ENCODE assay signal across 22 cellular contexts in genomic region chr4:144910753-144911152, GRCh38.
DNase-seq lines count a peak whose midpoint lies in the region; ATAC-seq and TF ChIP-seq lines count a peak whose summit lies in the region.
"Had no signal": no experiment of that assay in that cellular context is flagged by ENCODE, and none has a peak within 500 bp of the region (broad histone marks: within the 10 kb centered on the region; RNA-seq: fewer than 3 reads in every experiment).

No MANE protein-coding gene starts in this region.

- no peaks in the 10 kb centered on the region for H3K27me3 Mint-ChIP-seq in activated CD4-positive, alpha-beta T cell treated with anti-CD3 and anti-CD28 coated beads, Interleukin-2, amount 10 ng/mL, durations not matched to agents 24 days and 14 days
- H3K27me3 Mint-ChIP-seq in activated CD4-positive, alpha-beta T cell treated with anti-CD3 and anti-CD28 coated beads for 36 hours, result peaks cover 4% of the 10 kb centered on the region
- H3K27me3 Mint-ChIP-seq in WTC11 (ENCODE audit: low read depth), result no peaks in the 10 kb centered on the region
- H3K27me3 Mint-ChIP-seq: CD4-positive, alpha-beta T cell; CD8-positive, alpha-beta memory T cell had no signal

- H3K4me1 ChIP-seq in uterus, result no peaks in the 10 kb centered on the region
- H3K4me1 ChIP-seq: A549, BE2C, HAP-1 had no signal

- no peaks in the 10 kb centered on the region for H3K9me3 Mint-ChIP-seq in activated CD4-positive, alpha-beta T cell treated with anti-CD3 and anti-CD28 coated beads, Interleukin-2, amount 10 ng/mL, durations not matched to agents 24 days and 14 days
- H3K9me3 Mint-ChIP-seq in activated CD4-positive, alpha-beta T cell treated with anti-CD3 and anti-CD28 coated beads for 36 hours (ENCODE audit: low read depth), result no peaks in the 10 kb centered on the region
- H3K9me3 Mint-ChIP-seq in WTC11, result peaks cover 6% of the 10 kb centered on the region
- H3K9me3 Mint-ChIP-seq: CD4-positive, alpha-beta T cell had no signal

- H3K4me3 Mint-ChIP-seq in activated CD4-positive, alpha-beta T cell treated with anti-CD3 and anti-CD28 coated beads, Interleukin-2, amount 10 ng/mL, durations not matched to agents 24 days and 14 days, result no peak overlapping the region
- no peak overlapping the region for H3K4me3 Mint-ChIP-seq in activated CD4-positive, alpha-beta T cell treated with anti-CD3 and anti-CD28 coated beads for 36 hours
- no peak overlapping the region for H3K4me3 Mint-ChIP-seq in WTC11
- H3K4me3 Mint-ChIP-seq: CD14-positive monocyte; CD4-positive, alpha-beta T cell; CD8-positive, alpha-beta memory T cell; HFFc6 had no signal

- no peak for ATAC-seq in activated CD4-positive, alpha-beta T cell treated with anti-CD3 and anti-CD28 coated beads for 36 hours
- 0 out of 2 replicates have a peak, but pooled peaks have one; percentile 18 for ATAC-seq in WTC11
- ATAC-seq: A549 had no signal

- H3K9me3 ChIP-seq in uterus, result no peaks in the 10 kb centered on the region
- H3K9me3 ChIP-seq: A549; BE2C; BLaER1 treated with 17β-estradiol and CSF1 and Interleukin-3, amounts not matched to agents 10 nM and 100 nM; HAP-1 had no signal

- H3K27me3 ChIP-seq in uterus, result no peaks in the 10 kb centered on the region
- H3K27me3 ChIP-seq: BE2C; BLaER1 treated with 17β-estradiol and CSF1 and Interleukin-3, amounts not matched to agents 10 nM and 100 nM had no signal

- H3K4me3 ChIP-seq in fibroblast of the aortic adventitia (ENCODE audit: low read depth, low read length) (no peak overlapping the region), uterus (no peak overlapping the region)
- H3K4me3 ChIP-seq: A549; BLaER1 treated with 17β-estradiol and CSF1 and Interleukin-3, amounts not matched to agents 10 nM and 100 nM; HAP-1 had no signal

- no peak for TF ChIP-seq CTCF in WTC11 (IDR thresholded peaks at IDR 0.05)
- no peak for TF ChIP-seq CTCF in fibroblast of the aortic adventitia (IDR thresholded peaks at IDR 0.05; ENCODE audit: insufficient read depth, low read length)
- TF ChIP-seq CTCF in uterus (IDR thresholded peaks at IDR 0.05), result no peak

- no peaks in the 10 kb centered on the region for H3K4me1 Mint-ChIP-seq in activated CD4-positive, alpha-beta T cell treated with anti-CD3 and anti-CD28 coated beads, Interleukin-2, amount 10 ng/mL, durations not matched to agents 24 days and 14 days
- H3K4me1 Mint-ChIP-seq in activated CD4-positive, alpha-beta T cell treated with anti-CD3 and anti-CD28 coated beads for 36 hours, result no peaks in the 10 kb centered on the region
- H3K4me1 Mint-ChIP-seq in WTC11, result no peaks in the 10 kb centered on the region
- H3K4me1 Mint-ChIP-seq: CD8-positive, alpha-beta memory T cell had no signal

- no peak overlapping the region for H3K27ac Mint-ChIP-seq in activated CD4-positive, alpha-beta T cell treated with anti-CD3 and anti-CD28 coated beads, Interleukin-2, amount 10 ng/mL, durations not matched to agents 24 days and 14 days
- H3K27ac Mint-ChIP-seq in activated CD4-positive, alpha-beta T cell treated with anti-CD3 and anti-CD28 coated beads for 36 hours, result no peak overlapping the region
- H3K27ac Mint-ChIP-seq in WTC11, result 0 out of 2 replicates have a peak overlapping the region, but pooled peaks have one; percentile 12
- H3K27ac Mint-ChIP-seq: CD14-positive monocyte; CD4-positive, alpha-beta T cell; HFFc6 had no signal

- POLR2A ChIA-PET in activated CD4-positive, alpha-beta T cell treated with anti-CD3 and anti-CD28 coated beads for 36 hours (lab: Charles Lee), result no interaction called here
- POLR2A ChIA-PET in WTC11 (lab: Charles Lee), result no interaction called here

- intact Hi-C loops in activated CD4-positive, alpha-beta T cell treated with anti-CD3 and anti-CD28 coated beads, Interleukin-2, amount 10 ng/mL, durations not matched to agents 24 days and 14 days (cut with micrococcal nuclease), result no loop called here
- intact Hi-C loops in activated CD4-positive, alpha-beta T cell treated with anti-CD3 and anti-CD28 coated beads for 36 hours (cut with DNase I, micrococcal nuclease), result no loop called here
- intact Hi-C loops in uterus (cut with DNase I; ENCODE audit: low total_unique reads), result no loop called here

- TF ChIP-seq POLR2A in uterus (IDR thresholded peaks at IDR 0.05), result no peak

- no peaks in the 10 kb centered on the region for H3K36me3 Mint-ChIP-seq in activated CD4-positive, alpha-beta T cell treated with anti-CD3 and anti-CD28 coated beads, Interleukin-2, amount 10 ng/mL, durations not matched to agents 24 days and 14 days (ENCODE audit: low read depth)
- no peaks in the 10 kb centered on the region for H3K36me3 Mint-ChIP-seq in activated CD4-positive, alpha-beta T cell treated with anti-CD3 and anti-CD28 coated beads for 36 hours (ENCODE audit: low read depth)
- H3K36me3 Mint-ChIP-seq in WTC11, result no peaks in the 10 kb centered on the region
- H3K36me3 Mint-ChIP-seq: CD14-positive monocyte; CD8-positive, alpha-beta memory T cell had no signal

- no peaks in the 10 kb centered on the region for H3K36me3 ChIP-seq in uterus
- H3K36me3 ChIP-seq: BE2C; BLaER1 treated with 17β-estradiol and CSF1 and Interleukin-3, amounts not matched to agents 10 nM and 100 nM; HAP-1 had no signal

- DNase-seq in activated CD4-positive, alpha-beta T cell treated with anti-CD3 and anti-CD28 coated beads, Interleukin-2, amount 10 ng/mL, durations not matched to agents 24 days and 14 days, result peak; percentile 14
- no peak for DNase-seq in activated CD4-positive, alpha-beta T cell treated with anti-CD3 and anti-CD28 coated beads for 36 hours
- no peak for DNase-seq in WTC11 (ENCODE audit: low spot score)
- DNase-seq in fibroblast of the aortic adventitia (ENCODE audit: low read depth), result peak; percentile 23
- DNase-seq in uterus, result no peak
- DNase-seq in Kasumi-1 (lab: John Stamatoyannopoulos, UW), result no peak
- DNase-seq in effector CD4-positive, alpha-beta T cell, result no peak
- DNase-seq: 8988T; ACHN; AML-193; BE2C; CD4-positive, alpha-beta T cell; CD8-positive, alpha-beta memory T cell; DMS 273 treated with DMSO at 0.1 percent for 48 hours; DMS79; GF-D8; GOT3; HFFc6 had no signal

- CTCF ChIA-PET in activated CD4-positive, alpha-beta T cell treated with anti-CD3 and anti-CD28 coated beads for 36 hours (lab: Charles Lee), result no interaction called here
- CTCF ChIA-PET in WTC11 (lab: Charles Lee), result no interaction called here

- H3K27ac ChIP-seq in uterus, result no peak overlapping the region
- H3K27ac ChIP-seq: A549; BLaER1 treated with 17β-estradiol and CSF1 and Interleukin-3, amounts not matched to agents 10 nM and 100 nM had no signal

TF ChIP-seq in WTC11, 78 proteins besides CTCF, POLR2A, EP300 and RAD21:
- TF ChIP-seq ZNF317 (CRISPR knock-in tag; IDR thresholded peaks at IDR 0.05; ENCODE audit: borderline replicate concordance, low read depth), result no peak
- TF ChIP-seq JUN (CRISPR knock-in tag; IDR thresholded peaks at IDR 0.05), result no peak
- TF ChIP-seq ZNF423 (CRISPR knock-in tag; IDR thresholded peaks at IDR 0.05), result no peak
- TF ChIP-seq ZNF219 (CRISPR knock-in tag; IDR thresholded peaks at IDR 0.05; ENCODE audit: borderline replicate concordance), result no peak
- no peak for TF ChIP-seq ZNF263 (CRISPR knock-in tag; IDR thresholded peaks at IDR 0.05; ENCODE audit: low read depth)
- no peak for TF ChIP-seq SMAD3 (CRISPR knock-in tag; IDR thresholded peaks at IDR 0.05; ENCODE audit: borderline replicate concordance)
- no peak for TF ChIP-seq TEAD4 (CRISPR knock-in tag; IDR thresholded peaks at IDR 0.05)
- TF ChIP-seq, protein P1, sequence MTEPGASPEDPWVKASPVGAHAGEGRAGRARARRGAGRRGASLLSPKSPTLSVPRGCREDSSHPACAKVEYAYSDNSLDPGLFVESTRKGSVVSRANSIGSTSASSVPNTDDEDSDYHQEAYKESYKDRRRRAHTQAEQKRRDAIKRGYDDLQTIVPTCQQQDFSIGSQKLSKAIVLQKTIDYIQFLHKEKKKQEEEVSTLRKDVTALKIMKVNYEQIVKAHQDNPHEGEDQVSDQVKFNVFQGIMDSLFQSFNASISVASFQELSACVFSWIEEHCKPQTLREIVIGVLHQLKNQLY (CRISPR knock-in tag; IDR thresholded peaks at IDR 0.05), result no peak
- TF ChIP-seq NR2C2 (CRISPR knock-in tag; IDR thresholded peaks at IDR 0.05), result no peak
- TF ChIP-seq SMAD4 (CRISPR knock-in tag; IDR thresholded peaks at IDR 0.05), result no peak

Comparison
In these comparisons a context has a peak if more than half of its experiments do, and no peak if none do; other contexts are left out.
1. DNase-seq: peak in activated CD4-positive, alpha-beta T cell treated with anti-CD3 and anti-CD28 coated beads, Interleukin-2, amount 10 ng/mL, durations not matched to agents 24 days and 14 days (single experiment) and fibroblast of the aortic adventitia (single experiment); none in activated CD4-positive, alpha-beta T cell treated with anti-CD3 and anti-CD28 coated beads for 36 hours (single experiment), WTC11 (single experiment), uterus (0 of 2), Kasumi-1 (0 of 2) and effector CD4-positive, alpha-beta T cell (single experiment).